ENCODE assay signal across 12 cellular contexts in the genomic region with DNA sequence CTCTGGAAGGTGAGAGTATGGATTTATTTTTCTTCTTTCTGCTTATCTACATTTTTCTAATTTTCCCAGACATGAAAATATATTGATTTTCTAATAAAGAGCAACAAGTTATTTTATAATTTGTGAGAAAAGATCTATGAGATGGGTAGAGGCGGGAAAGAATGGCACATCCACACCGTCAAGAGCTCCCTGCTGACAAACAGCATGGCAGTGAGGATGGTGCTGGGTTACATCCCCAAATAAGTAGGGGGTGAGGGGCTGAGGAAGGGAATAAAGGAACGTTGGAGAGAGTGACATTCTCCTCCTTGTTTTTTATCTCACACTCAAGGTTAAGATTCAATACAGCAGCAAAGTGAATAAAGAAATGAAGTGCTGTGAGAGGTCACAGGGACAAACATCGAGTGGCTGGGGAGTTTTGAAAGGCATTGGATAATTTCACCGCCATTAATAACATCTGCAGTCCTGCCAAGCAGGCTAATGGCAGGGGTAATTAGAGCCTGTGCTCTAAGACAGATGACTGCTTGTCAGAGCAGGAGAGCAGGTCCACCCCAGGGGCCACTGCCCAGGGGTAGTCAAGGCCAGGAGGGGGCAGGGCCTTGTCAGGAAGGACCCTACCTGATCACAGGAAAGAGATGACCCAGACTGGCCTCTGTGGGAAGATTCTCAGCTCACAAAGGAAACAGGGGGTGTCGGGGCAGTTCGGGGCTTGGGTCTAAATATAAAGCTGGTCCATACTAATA.
"Had no signal": no experiment of that assay in that cellular context is flagged by ENCODE, and none has a peak within 500 bp of the region (broad histone marks: within the 10 kb centered on the region; RNA-seq: fewer than 3 reads in every experiment).

No MANE protein-coding gene starts in this region.

- DNase-seq: activated CD4-positive, alpha-beta T cell treated with anti-CD3 and anti-CD28 coated beads, Interleukin-2, amount 50 U/mL, for 1 hour; activated CD4-positive, CD25-positive, alpha-beta regulatory T cell; activated CD8-positive, alpha-beta memory T cell treated with anti-CD3 and anti-CD28 coated beads for 24 hours; activated naive CD4-positive, alpha-beta T cell; activated naive CD8-positive, alpha-beta T cell treated with anti-CD3 and anti-CD28 coated beads, Interleukin-2, amount 50 U/mL, for 24 hours; effector memory CD4-positive, alpha-beta T cell; gastrocnemius medialis; heart right ventricle; mammary epithelial cell; naive B cell; pancreas; stimulated activated CD4-positive, alpha-beta T cell treated with anti-CD3 and anti-CD28 coated beads, Interleukin-1b, Interleukin-23, amount 100 ng/mL, for 48 hours had no signal
